Comparison of ENCODE assay signal across 1 cellular context in the genomic region with DNA sequence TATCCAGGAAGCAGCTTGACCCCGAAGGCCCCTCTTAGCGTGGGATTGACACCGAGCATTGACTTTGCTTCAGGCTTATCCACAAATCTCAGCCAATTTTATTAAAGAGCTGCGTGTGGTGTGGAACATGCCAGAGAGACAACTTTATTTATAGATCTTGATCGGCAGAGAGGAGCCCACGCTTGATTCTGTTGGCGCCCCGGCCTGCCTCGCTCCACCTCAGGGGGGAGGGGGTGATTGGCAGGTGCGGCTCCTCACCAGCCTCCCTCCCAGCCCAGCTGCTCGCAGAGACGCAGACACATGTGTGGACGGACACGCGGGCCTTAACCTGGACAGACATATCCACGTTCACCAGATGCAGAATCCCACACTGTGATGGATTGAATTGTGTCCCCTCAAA.
TF ChIP-seq lines count a peak whose summit lies in the region.

No MANE protein-coding gene starts in this region.

TF ChIP-seq in GM23338, 12 proteins besides CTCF, POLR2A, EP300 and RAD21 (continued from another document):
- TF ChIP-seq, protein P1, sequence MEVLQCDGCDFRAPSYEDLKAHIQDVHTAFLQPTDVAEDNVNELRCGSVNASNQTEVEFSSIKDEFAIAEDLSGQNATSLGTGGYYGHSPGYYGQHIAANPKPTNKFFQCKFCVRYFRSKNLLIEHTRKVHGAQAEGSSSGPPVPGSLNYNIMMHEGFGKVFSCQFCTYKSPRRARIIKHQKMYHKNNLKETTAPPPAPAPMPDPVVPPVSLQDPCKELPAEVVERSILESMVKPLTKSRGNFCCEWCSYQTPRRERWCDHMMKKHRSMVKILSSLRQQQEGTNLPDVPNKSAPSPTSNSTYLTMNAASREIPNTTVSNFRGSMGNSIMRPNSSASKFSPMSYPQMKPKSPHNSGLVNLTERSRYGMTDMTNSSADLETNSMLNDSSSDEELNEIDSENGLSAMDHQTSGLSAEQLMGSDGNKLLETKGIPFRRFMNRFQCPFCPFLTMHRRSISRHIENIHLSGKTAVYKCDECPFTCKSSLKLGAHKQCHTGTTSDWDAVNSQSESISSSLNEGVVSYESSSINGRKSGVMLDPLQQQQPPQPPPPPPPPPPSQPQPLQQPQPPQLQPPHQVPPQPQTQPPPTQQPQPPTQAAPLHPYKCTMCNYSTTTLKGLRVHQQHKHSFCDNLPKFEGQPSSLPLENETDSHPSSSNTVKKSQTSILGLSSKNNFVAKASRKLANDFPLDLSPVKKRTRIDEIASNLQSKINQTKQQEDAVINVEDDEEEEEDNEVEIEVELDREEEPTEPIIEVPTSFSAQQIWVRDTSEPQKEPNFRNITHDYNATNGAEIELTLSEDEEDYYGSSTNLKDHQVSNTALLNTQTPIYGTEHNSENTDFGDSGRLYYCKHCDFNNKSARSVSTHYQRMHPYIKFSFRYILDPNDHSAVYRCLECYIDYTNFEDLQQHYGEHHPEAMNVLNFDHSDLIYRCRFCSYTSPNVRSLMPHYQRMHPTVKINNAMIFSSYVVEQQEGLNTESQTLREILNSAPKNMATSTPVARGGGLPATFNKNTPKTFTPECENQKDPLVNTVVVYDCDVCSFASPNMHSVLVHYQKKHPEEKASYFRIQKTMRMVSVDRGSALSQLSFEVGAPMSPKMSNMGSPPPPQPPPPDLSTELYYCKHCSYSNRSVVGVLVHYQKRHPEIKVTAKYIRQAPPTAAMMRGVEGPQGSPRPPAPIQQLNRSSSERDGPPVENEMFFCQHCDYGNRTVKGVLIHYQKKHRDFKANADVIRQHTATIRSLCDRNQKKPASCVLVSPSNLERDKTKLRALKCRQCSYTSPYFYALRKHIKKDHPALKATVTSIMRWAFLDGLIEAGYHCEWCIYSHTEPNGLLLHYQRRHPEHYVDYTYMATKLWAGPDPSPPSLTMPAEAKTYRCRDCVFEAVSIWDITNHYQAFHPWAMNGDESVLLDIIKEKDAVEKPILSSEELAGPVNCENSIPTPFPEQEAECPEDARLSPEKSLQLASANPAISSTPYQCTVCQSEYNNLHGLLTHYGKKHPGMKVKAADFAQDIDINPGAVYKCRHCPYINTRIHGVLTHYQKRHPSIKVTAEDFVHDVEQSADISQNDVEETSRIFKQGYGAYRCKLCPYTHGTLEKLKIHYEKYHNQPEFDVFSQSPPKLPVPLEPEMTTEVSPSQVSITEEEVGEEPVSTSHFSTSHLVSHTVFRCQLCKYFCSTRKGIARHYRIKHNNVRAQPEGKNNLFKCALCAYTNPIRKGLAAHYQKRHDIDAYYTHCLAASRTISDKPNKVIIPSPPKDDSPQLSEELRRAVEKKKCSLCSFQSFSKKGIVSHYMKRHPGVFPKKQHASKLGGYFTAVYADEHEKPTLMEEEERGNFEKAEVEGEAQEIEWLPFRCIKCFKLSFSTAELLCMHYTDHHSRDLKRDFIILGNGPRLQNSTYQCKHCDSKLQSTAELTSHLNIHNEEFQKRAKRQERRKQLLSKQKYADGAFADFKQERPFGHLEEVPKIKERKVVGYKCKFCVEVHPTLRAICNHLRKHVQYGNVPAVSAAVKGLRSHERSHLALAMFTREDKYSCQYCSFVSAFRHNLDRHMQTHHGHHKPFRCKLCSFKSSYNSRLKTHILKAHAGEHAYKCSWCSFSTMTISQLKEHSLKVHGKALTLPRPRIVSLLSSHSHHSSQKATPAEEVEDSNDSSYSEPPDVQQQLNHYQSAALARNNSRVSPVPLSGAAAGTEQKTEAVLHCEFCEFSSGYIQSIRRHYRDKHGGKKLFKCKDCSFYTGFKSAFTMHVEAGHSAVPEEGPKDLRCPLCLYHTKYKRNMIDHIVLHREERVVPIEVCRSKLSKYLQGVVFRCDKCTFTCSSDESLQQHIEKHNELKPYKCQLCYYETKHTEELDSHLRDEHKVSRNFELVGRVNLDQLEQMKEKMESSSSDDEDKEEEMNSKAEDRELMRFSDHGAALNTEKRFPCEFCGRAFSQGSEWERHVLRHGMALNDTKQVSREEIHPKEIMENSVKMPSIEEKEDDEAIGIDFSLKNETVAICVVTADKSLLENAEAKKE (CRISPR knock-in tag; IDR thresholded peaks at IDR 0.05): no peak
- TF ChIP-seq NANOG (IDR thresholded peaks at IDR 0.05; ENCODE audit: borderline replicate concordance): no peak
- TF ChIP-seq POLR2AphosphoS5 (IDR thresholded peaks at IDR 0.05; ENCODE audit: low read depth): no peak
- no peak for TF ChIP-seq ETS1 (IDR thresholded peaks at IDR 0.05)
- TF ChIP-seq EZH2phosphoT487 (IDR thresholded peaks at IDR 0.05; ENCODE audit: unreplicated experiment): no peak
- TF ChIP-seq, protein P2, sequence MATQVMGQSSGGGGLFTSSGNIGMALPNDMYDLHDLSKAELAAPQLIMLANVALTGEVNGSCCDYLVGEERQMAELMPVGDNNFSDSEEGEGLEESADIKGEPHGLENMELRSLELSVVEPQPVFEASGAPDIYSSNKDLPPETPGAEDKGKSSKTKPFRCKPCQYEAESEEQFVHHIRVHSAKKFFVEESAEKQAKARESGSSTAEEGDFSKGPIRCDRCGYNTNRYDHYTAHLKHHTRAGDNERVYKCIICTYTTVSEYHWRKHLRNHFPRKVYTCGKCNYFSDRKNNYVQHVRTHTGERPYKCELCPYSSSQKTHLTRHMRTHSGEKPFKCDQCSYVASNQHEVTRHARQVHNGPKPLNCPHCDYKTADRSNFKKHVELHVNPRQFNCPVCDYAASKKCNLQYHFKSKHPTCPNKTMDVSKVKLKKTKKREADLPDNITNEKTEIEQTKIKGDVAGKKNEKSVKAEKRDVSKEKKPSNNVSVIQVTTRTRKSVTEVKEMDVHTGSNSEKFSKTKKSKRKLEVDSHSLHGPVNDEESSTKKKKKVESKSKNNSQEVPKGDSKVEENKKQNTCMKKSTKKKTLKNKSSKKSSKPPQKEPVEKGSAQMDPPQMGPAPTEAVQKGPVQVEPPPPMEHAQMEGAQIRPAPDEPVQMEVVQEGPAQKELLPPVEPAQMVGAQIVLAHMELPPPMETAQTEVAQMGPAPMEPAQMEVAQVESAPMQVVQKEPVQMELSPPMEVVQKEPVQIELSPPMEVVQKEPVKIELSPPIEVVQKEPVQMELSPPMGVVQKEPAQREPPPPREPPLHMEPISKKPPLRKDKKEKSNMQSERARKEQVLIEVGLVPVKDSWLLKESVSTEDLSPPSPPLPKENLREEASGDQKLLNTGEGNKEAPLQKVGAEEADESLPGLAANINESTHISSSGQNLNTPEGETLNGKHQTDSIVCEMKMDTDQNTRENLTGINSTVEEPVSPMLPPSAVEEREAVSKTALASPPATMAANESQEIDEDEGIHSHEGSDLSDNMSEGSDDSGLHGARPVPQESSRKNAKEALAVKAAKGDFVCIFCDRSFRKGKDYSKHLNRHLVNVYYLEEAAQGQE (IDR thresholded peaks at IDR 0.05; ENCODE audit: unreplicated experiment): no peak
- no peak for TF ChIP-seq ZNF114 (CRISPR knock-in tag; IDR thresholded peaks at IDR 0.05)
- TF ChIP-seq JUNB (IDR thresholded peaks at IDR 0.05; ENCODE audit: unreplicated experiment): no peak
- no peak for TF ChIP-seq EZH2 (IDR thresholded peaks at IDR 0.05; ENCODE audit: low read depth, unreplicated experiment)
